Comparison of ENCODE assay signal across 22 cellular contexts in the genomic region with DNA sequence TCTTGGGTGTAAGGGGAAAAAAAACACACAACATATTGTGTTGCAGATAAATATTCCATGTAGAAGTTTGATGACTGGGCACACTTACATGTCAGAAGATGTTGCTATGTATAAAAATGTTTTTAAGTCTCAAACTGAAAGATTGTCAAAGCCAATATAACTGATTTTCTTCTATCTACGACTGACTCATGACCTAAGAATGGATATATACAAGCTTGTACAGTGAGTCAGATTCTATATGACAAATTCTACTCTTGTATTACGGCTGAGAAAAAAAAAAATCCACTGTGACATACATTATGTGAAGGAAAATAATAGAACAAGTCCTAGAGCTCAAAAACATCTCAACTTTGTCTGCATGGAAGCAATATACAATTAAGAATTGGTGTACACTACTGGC.
"Had no signal": no experiment of that assay in that cellular context is flagged by ENCODE, and none has a peak within 500 bp of the region (broad histone marks: within the 10 kb centered on the region; RNA-seq: fewer than 3 reads in every experiment).

No MANE protein-coding gene starts in this region.

- H3K9me3 ChIP-seq: ascending aorta, left ventricle myocardium inferior, mucosa of descending colon, prostate gland, right lobe of liver, stomach, vagina had no signal

- H3K27me3 ChIP-seq: ascending aorta, right lobe of liver, stomach, vagina had no signal

- H3K36me3 ChIP-seq: ascending aorta, left ventricle myocardium inferior, prostate gland, right lobe of liver, stomach, vagina had no signal

- H3K27ac ChIP-seq: ascending aorta, left ventricle myocardium inferior, prostate gland, right lobe of liver, stomach, vagina had no signal

- H3K4me3 ChIP-seq: ascending aorta, left ventricle myocardium inferior, mucosa of descending colon, prostate gland, right lobe of liver, stomach, vagina had no signal

- H3K4me1 ChIP-seq: ascending aorta, left ventricle myocardium inferior, prostate gland, right lobe of liver, stomach, vagina had no signal

- DNase-seq: activated CD4-positive, alpha-beta T cell treated with anti-CD3 and anti-CD28 coated beads, Interleukin-2, amount 50 U/mL, for 1 hour; activated CD8-positive, alpha-beta memory T cell treated with anti-CD3 and anti-CD28 coated beads, Interleukin-2, amount 50 U/mL, for 4 hours; activated effector memory CD4-positive, alpha-beta T cell treated with Interleukin-2 at 50 U/mL for 16 hours; activated naive CD4-positive, alpha-beta T cell treated with anti-CD3 and anti-CD28 coated beads, Interleukin-2, amount 10 ng/mL, durations not matched to agents 7 days and 5 days; activated naive CD8-positive, alpha-beta T cell treated with anti-CD3 and anti-CD28 coated beads, Interleukin-2, amount 50 U/mL, for 24 hours; activated T-cell treated with anti-CD3 and anti-CD28 coated beads, Interleukin-2, amount 50 U/mL, for 48 hours; erythroblast; immature natural killer cell; kidney glomerular epithelial cell; left ventricle myocardium inferior; mucosa of descending colon; naive B cell; right lobe of liver; small intestine; stimulated activated CD4-positive, alpha-beta T cell treated with anti-CD3 and anti-CD28 coated beads, Interleukin-15, amount 100 ng/mL, for 24 hours; stimulated activated CD4-positive, alpha-beta T cell treated with anti-CD3 and anti-CD28 coated beads, Interleukin-4, amount 100 ng/mL, for 1 hour; stomach; T1000; trophoblast cell had no signal

- ATAC-seq: activated naive CD8-positive, alpha-beta T cell treated with anti-CD3 and anti-CD28 coated beads, Interleukin-2, amount 50 U/mL, for 24 hours; mucosa of descending colon; right lobe of liver had no signal
